13 cellular contexts compared by ENCODE assay signal in the genomic region with DNA sequence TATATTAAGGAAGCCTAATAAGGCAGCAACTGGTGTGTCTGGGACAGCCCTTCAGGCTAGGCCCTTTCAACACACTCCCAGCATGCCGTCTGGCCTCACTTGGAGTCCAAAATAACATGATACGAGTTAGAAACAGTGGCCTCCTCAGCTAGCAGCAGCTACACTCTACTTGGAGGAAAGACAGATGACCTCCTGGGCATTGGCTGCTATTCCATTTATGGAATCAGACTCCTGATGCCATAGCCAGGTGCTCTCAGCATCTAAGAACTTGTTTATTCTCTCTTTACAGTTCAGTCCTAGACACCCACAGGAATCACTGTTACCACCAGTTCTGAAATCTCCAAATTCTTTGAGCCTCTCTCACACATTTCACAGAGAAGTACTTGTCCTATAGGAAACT. TPM values are rescaled to one million over a fixed set of nuclear protein-coding genes. Genes with fewer than 3 reads are reported as not detected.
A peak's percentile ranks its signal among the peaks of the same experiment; 100 is the strongest.
DNase-seq lines count a peak whose midpoint lies in the region; ATAC-seq, FAIRE-seq and TF ChIP-seq lines count a peak whose summit lies in the region.
"Had no signal": no experiment of that assay in that cellular context is flagged by ENCODE, and none has a peak within 500 bp of the region (broad histone marks: within the 10 kb centered on the region; RNA-seq: fewer than 3 reads in every experiment).

No MANE protein-coding gene starts in this region.

- no peaks in the 10 kb centered on the region for H3K36me3 Mint-ChIP-seq in astrocyte (ENCODE audit: low read depth, unreplicated experiment)
- no peaks in the 10 kb centered on the region for H3K36me3 Mint-ChIP-seq in progenitor cell of endocrine pancreas (ENCODE audit: insufficient read depth)
- no peaks in the 10 kb centered on the region for H3K36me3 Mint-ChIP-seq in activated CD8-positive, alpha-beta T cell treated with anti-CD3 and anti-CD28 coated beads for 36 hours (ENCODE audit: low read depth)

- peaks cover 70% of the 10 kb centered on the region for H3K4me1 ChIP-seq in astrocyte (ENCODE audit: insufficient read depth, low read length)
- peaks cover 50% of the 10 kb centered on the region for H3K4me1 ChIP-seq in cardiac muscle cell (ENCODE audit: low read depth)

- FAIRE-seq in astrocyte (lab: Jason Lieb, UNC) = no peak

- no peak overlapping the region for H3K4me3 ChIP-seq in BJ (ENCODE audit: low read depth, low read length)
- H3K4me3 ChIP-seq in astrocyte (ENCODE audit: insufficient read depth, low read depth, low read length) = no peak overlapping the region
- no peak overlapping the region for H3K4me3 ChIP-seq in cardiac muscle cell
- H3K4me3 ChIP-seq: BLaER1 treated with 17β-estradiol and CSF1 and Interleukin-3, amounts not matched to agents 10 nM and 100 nM had no signal

- ATAC-seq in activated CD8-positive, alpha-beta T cell treated with anti-CD3 and anti-CD28 coated beads for 36 hours = no peak
- ATAC-seq in HG03565 (IDR thresholded peaks at IDR 0.05; ENCODE audit: unreplicated experiment) = no peak
- ATAC-seq: activated T-helper 17 cell treated with anti-CD3 and anti-CD28 coated beads, Interleukin-2, amount 50 U/mL, for 72 hours had no signal

- TF ChIP-seq CTCF in BJ (IDR thresholded peaks at IDR 0.05; ENCODE audit: insufficient read depth, low read depth, low read length) = no peak
- TF ChIP-seq CTCF in astrocyte (IDR thresholded peaks at IDR 0.05; ENCODE audit: insufficient read depth, low read depth, low read length) = no peak
- TF ChIP-seq CTCF in cardiac muscle cell (IDR thresholded peaks at IDR 0.05; ENCODE audit: low read depth, low read length) = no peak
- no peak for TF ChIP-seq CTCF in progenitor cell of endocrine pancreas (IDR thresholded peaks at IDR 0.05; ENCODE audit: unreplicated experiment)
- TF ChIP-seq CTCF in activated CD8-positive, alpha-beta T cell treated with anti-CD3 and anti-CD28 coated beads for 36 hours (IDR thresholded peaks at IDR 0.05) = no peak

- POLR2A ChIA-PET in BJ (lab: Charles Lee) = interaction anchor here (0.7 to 1.0 kb wide), 2 partner anchors 17 to 211 kb away, joined by 3 to 4 read pairs; a partner anchor contains a TSS
- POLR2A ChIA-PET in activated CD8-positive, alpha-beta T cell treated with anti-CD3 and anti-CD28 coated beads for 36 hours (lab: Charles Lee) = no interaction called here

- peaks cover 70% of the 10 kb centered on the region for H3K79me2 ChIP-seq in astrocyte (ENCODE audit: insufficient read depth, low read length)

- H3K4me1 Mint-ChIP-seq in astrocyte (ENCODE audit: low read depth, unreplicated experiment) (peaks cover 74% of the 10 kb centered on the region), progenitor cell of endocrine pancreas (ENCODE audit: low read depth) (peaks cover 40% of the 10 kb centered on the region)
- no peaks in the 10 kb centered on the region for H3K4me1 Mint-ChIP-seq in activated CD8-positive, alpha-beta T cell treated with anti-CD3 and anti-CD28 coated beads for 36 hours (ENCODE audit: low read depth)
- H3K4me1 Mint-ChIP-seq: activated T-helper 17 cell treated with anti-CD3 and anti-CD28 coated beads, Interleukin-2, amount 50 U/mL, for 72 hours had no signal

- H3K4me3 Mint-ChIP-seq in astrocyte (ENCODE audit: unreplicated experiment) (peak overlapping the region; percentile 77), progenitor cell of endocrine pancreas (ENCODE audit: low read depth) (no peak overlapping the region)
- no peak overlapping the region for H3K4me3 Mint-ChIP-seq in activated CD8-positive, alpha-beta T cell treated with anti-CD3 and anti-CD28 coated beads for 36 hours
- H3K4me3 Mint-ChIP-seq: activated T-helper 17 cell treated with anti-CD3 and anti-CD28 coated beads, Interleukin-2, amount 50 U/mL, for 72 hours; H9 had no signal

- H3K27ac Mint-ChIP-seq in astrocyte (ENCODE audit: unreplicated experiment) (peak overlapping the region; percentile 100), progenitor cell of endocrine pancreas (peak overlapping the region; percentile 56)
- H3K27ac Mint-ChIP-seq in activated CD8-positive, alpha-beta T cell treated with anti-CD3 and anti-CD28 coated beads for 36 hours = no peak overlapping the region
- H3K27ac Mint-ChIP-seq: activated T-helper 17 cell treated with anti-CD3 and anti-CD28 coated beads, Interleukin-2, amount 50 U/mL, for 72 hours; H9 had no signal

- H3K36me3 ChIP-seq in BJ (ENCODE audit: control insufficient read depth, insufficient read depth, low read length) (no peaks in the 10 kb centered on the region; the same call in 1 of the 2 replicates), astrocyte (ENCODE audit: insufficient read depth, low read length) (no peaks in the 10 kb centered on the region), cardiac muscle cell (no peaks in the 10 kb centered on the region)

- DNase-seq in BJ (ENCODE audit: low read depth) (peak; percentile 44), astrocyte (ENCODE audit: low read depth) (peak; percentile 94), cardiac muscle cell (ENCODE audit: low read depth in 1 of 2, low spot score in 1 of 2) (peak; percentile 52 to 75), progenitor cell of endocrine pancreas (ENCODE audit: low spot score, unreplicated experiment) (no peak), NCI-H2196 treated with DMSO at 0.1 percent for 48 hours (lab: John Stamatoyannopoulos, UW; ENCODE audit: unreplicated experiment) (no peak), DMS114 treated with DMSO at 0.1 percent for 48 hours (lab: John Stamatoyannopoulos, UW; ENCODE audit: unreplicated experiment) (no peak)
- DNase-seq in activated CD8-positive, alpha-beta T cell treated with anti-CD3 and anti-CD28 coated beads for 36 hours = no peak
- DNase-seq: activated CD4-positive, CD25-positive, alpha-beta regulatory T cell treated with anti-CD3 and anti-CD28 coated beads, Interleukin-2, amount 50 U/mL, for 72 hours; H9; NCI-H446 had no signal

- H3K9ac ChIP-seq in astrocyte (ENCODE audit: low read length) = peak overlapping the region; percentile 32
- H3K9ac ChIP-seq: BLaER1 treated with 17β-estradiol and CSF1 and Interleukin-3, amounts not matched to agents 10 nM and 100 nM had no signal

- peak overlapping the region; percentile 7 for H3K4me2 ChIP-seq in astrocyte (ENCODE audit: low read length)
- H3K4me2 ChIP-seq: BLaER1 treated with 17β-estradiol and CSF1 and Interleukin-3, amounts not matched to agents 10 nM and 100 nM had no signal

- H3K9me3 ChIP-seq in astrocyte (ENCODE audit: insufficient read depth, low read depth, low read length) (no peaks in the 10 kb centered on the region), cardiac muscle cell (ENCODE audit: low read depth) (no peaks in the 10 kb centered on the region)
- H3K9me3 ChIP-seq: BLaER1 treated with 17β-estradiol and CSF1 and Interleukin-3, amounts not matched to agents 10 nM and 100 nM had no signal

- H2AFZ ChIP-seq in astrocyte (ENCODE audit: low read depth, low read length) = no peak overlapping the region

- intact Hi-C loops in activated CD8-positive, alpha-beta T cell treated with anti-CD3 and anti-CD28 coated beads for 36 hours (cut with micrococcal nuclease) = no loop called here

- no peaks in the 10 kb centered on the region for H3K27me3 Mint-ChIP-seq in astrocyte (ENCODE audit: low read depth, unreplicated experiment)
- H3K27me3 Mint-ChIP-seq in progenitor cell of endocrine pancreas = no peaks in the 10 kb centered on the region
- no peaks in the 10 kb centered on the region for H3K27me3 Mint-ChIP-seq in activated CD8-positive, alpha-beta T cell treated with anti-CD3 and anti-CD28 coated beads for 36 hours
- H3K27me3 Mint-ChIP-seq: activated T-helper 17 cell treated with anti-CD3 and anti-CD28 coated beads, Interleukin-2, amount 50 U/mL, for 72 hours had no signal

- H3K27ac ChIP-seq in astrocyte (ENCODE audit: low read depth, low read length) (peak overlapping the region; percentile 96), cardiac muscle cell (peak overlapping the region; percentile 93)
- H3K27ac ChIP-seq: BLaER1 treated with 17β-estradiol and CSF1 and Interleukin-3, amounts not matched to agents 10 nM and 100 nM had no signal

- no peaks in the 10 kb centered on the region for H4K20me1 ChIP-seq in astrocyte (ENCODE audit: insufficient read depth, low read length)

- CTCF ChIA-PET in BJ (lab: Yijun Ruan, JAX) = interaction anchor here (1.2 to 3.0 kb wide), 6 partner anchors 11 to 268 kb away, joined by 3 to 23 read pairs (median 4); a partner anchor contains a TSS
- CTCF ChIA-PET in activated CD8-positive, alpha-beta T cell treated with anti-CD3 and anti-CD28 coated beads for 36 hours (lab: Charles Lee) = interaction anchor here (0.9 to 1.8 kb wide), 4 partner anchors 11 to 45 kb away, joined by 3 to 6 read pairs (median 4); no protein-coding TSS in a partner anchor

- H3K9me3 Mint-ChIP-seq in astrocyte (ENCODE audit: unreplicated experiment) (no peaks in the 10 kb centered on the region), progenitor cell of endocrine pancreas (ENCODE audit: low read depth) (no peaks in the 10 kb centered on the region)
- H3K9me3 Mint-ChIP-seq in activated CD8-positive, alpha-beta T cell treated with anti-CD3 and anti-CD28 coated beads for 36 hours = no peaks in the 10 kb centered on the region
- H3K9me3 Mint-ChIP-seq: activated T-helper 17 cell treated with anti-CD3 and anti-CD28 coated beads, Interleukin-2, amount 50 U/mL, for 72 hours; H9 had no signal

- H3K27me3 ChIP-seq in BJ (ENCODE audit: control insufficient read depth, insufficient read depth, low read length) (no peaks in the 10 kb centered on the region), astrocyte (ENCODE audit: insufficient read depth, low read length) (no peaks in the 10 kb centered on the region), cardiac muscle cell (no peaks in the 10 kb centered on the region)
- H3K27me3 ChIP-seq: BLaER1 treated with 17β-estradiol and CSF1 and Interleukin-3, amounts not matched to agents 10 nM and 100 nM had no signal

RNA-seq across cellular contexts. Expression of a gene that starts 31.8 kb away (rescaled TPM):
- polyA plus RNA-seq in BJ (2011; rRNA removed) (19.6 and 43.3 TPM in 2 replicates), cardiac muscle cell (13.8 and 18.7 TPM in 2 replicates)
- polyA minus RNA-seq in BJ (2011; rRNA and poly(A)+ RNA removed) = 113 and 127 TPM in 2 replicates
- total RNA-seq in astrocyte (63.8 and 67.4 TPM in 2 replicates), cardiac muscle cell (18.7 and 25.3 TPM in 2 replicates), progenitor cell of endocrine pancreas (17.9 and 20.8 TPM in 2 replicates)
- total RNA-seq in activated CD8-positive, alpha-beta T cell treated with anti-CD3 and anti-CD28 coated beads for 36 hours = 1 to 10 TPM; 1.3 to 1.7 TPM

Comparison
In these comparisons a context has a peak if more than half of its experiments do, and no peak if none do; other contexts are left out.
1. DNase-seq: peak in BJ (single experiment), astrocyte (single experiment) and cardiac muscle cell (2 of 2); none in progenitor cell of endocrine pancreas (single experiment), activated CD8-positive, alpha-beta T cell treated with anti-CD3 and anti-CD28 coated beads for 36 hours (single experiment), NCI-H2196 treated with DMSO at 0.1 percent for 48 hours (single experiment) and DMS114 treated with DMSO at 0.1 percent for 48 hours (single experiment).